11 cellular contexts compared by ENCODE assay signal in genomic region chr18:13443546-13443945, GRCh38.
"Had no signal": no experiment of that assay in that cellular context is flagged by ENCODE, and none has a peak within 500 bp of the region (broad histone marks: within the 10 kb centered on the region; RNA-seq: fewer than 3 reads in every experiment).

No MANE protein-coding gene starts in this region.

- H3K9me3 ChIP-seq: heart right ventricle, left lung had no signal

- H3K4me3 Mint-ChIP-seq: memory B cell, type B pancreatic cell had no signal

- H3K4me3 ChIP-seq: heart right ventricle, left lung had no signal

- H3K27ac Mint-ChIP-seq: memory B cell, type B pancreatic cell had no signal

- H3K27me3 ChIP-seq: heart right ventricle, left lung had no signal

- H3K27ac ChIP-seq: heart right ventricle, left lung, VCaP had no signal

- H3K36me3 ChIP-seq: heart right ventricle, left lung had no signal

- H3K9me3 Mint-ChIP-seq: memory B cell, type B pancreatic cell had no signal

- DNase-seq: activated CD4-positive, alpha-beta T cell treated with anti-CD3 and anti-CD28 coated beads for 4 hours; activated gamma-delta T cell; effector CD4-positive, alpha-beta T cell; foreskin melanocyte; heart right ventricle; left lung; stimulated activated CD4-positive, alpha-beta T cell treated with anti-CD3 and anti-CD28 coated beads, Interleukin-2, amount 100 ng/mL, for 48 hours; stimulated activated naive CD4-positive, alpha-beta T cell treated with Interleukin-2 at 50 U/mL for 16 hours had no signal

- ATAC-seq: left lung had no signal

- H3K36me3 Mint-ChIP-seq: memory B cell, type B pancreatic cell had no signal
